In the genomic region with DNA sequence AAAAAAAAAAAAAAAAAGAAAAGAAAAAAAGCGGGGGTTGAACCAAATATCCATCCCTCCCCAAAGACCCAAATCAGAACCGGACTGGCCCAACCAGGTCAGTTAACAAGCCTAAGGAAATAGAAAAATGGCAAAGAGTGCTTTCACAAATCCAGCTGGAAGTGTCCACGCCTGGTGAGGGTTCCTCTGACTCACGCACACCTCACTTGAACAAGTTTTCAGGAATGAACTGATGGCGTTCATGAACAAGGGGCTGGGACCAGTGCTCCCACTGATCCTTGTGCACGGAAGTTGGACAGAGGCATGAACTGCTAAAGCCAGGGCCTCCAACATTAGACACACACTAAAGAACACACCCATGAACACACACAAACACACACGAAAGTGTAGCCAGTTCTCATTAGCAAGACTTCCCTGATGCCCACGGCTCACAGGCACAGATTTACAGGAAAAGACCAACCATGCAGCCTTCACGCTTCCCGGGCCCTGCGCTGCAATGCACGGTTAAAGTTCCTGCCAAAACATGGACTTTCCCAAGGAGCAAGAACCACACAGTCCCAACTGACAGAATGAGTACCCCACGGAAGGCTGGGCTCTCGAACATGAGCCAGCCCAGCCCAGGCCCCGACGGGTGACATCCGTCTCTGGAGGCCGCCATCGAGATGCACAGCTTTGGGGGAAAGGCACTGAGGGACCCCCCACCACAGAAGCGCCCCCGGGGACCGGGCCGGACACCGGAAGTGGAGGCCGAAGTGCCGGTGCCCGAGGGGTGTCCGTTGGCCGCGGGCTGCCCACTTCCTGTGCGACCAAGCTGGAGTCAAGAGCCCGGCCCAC, we compare ENCODE assay signal across 8 cellular contexts. TPM values are rescaled to one million over a fixed set of nuclear protein-coding genes. Genes with fewer than 3 reads are reported as not detected.
A peak's percentile ranks its signal among the peaks of the same experiment; 100 is the strongest.
DNase-seq lines count a peak whose midpoint lies in the region; ATAC-seq, FAIRE-seq and TF ChIP-seq lines count a peak whose summit lies in the region.

No MANE protein-coding gene starts in this region.

- no peak for TF ChIP-seq CTCF in fibroblast of mammary gland (conservative IDR thresholded peaks at IDR 0.05; ENCODE audit: control insufficient read depth, insufficient read depth, low read depth, low read length)
- TF ChIP-seq CTCF in neural progenitor cell (IDR thresholded peaks at IDR 0.05) = no peak

- intact Hi-C loops in activated CD4-positive, alpha-beta memory T cell treated with anti-CD3 and anti-CD28 coated beads for 36 hours (cut with micrococcal nuclease) = loop anchor here (2.0 to 10.0 kb wide), 4 partner anchors 43 to 409 kb away; a partner anchor contains a TSS

- peaks cover 7% of the 10 kb centered on the region for H3F3A ChIP-seq in neural progenitor cell (ENCODE audit: low read depth)

- peak overlapping the region; percentile 98 for H3K4me3 Mint-ChIP-seq in activated CD4-positive, alpha-beta memory T cell treated with anti-CD3 and anti-CD28 coated beads for 36 hours
- peak overlapping the region; percentile 98 for H3K4me3 Mint-ChIP-seq in neural progenitor cell

- POLR2A ChIA-PET in activated CD4-positive, alpha-beta memory T cell treated with anti-CD3 and anti-CD28 coated beads for 36 hours (lab: Charles Lee) = interaction anchor here (0.6 to 1.6 kb wide), 7 partner anchors 32 to 206 kb away, joined by 3 to 6 read pairs (median 4); a partner anchor contains a TSS

- H2AFZ ChIP-seq in neural progenitor cell (replicated peaks) = peak overlapping the region; percentile 79

- peaks cover 39% of the 10 kb centered on the region for H4K20me1 ChIP-seq in neural progenitor cell (ENCODE audit: low read depth)

- FAIRE-seq in HTR-8/SVneo (lab: Jason Lieb, UNC) = no peak

- H3K9me3 Mint-ChIP-seq in activated CD4-positive, alpha-beta memory T cell treated with anti-CD3 and anti-CD28 coated beads for 36 hours = no peaks in the 10 kb centered on the region
- H3K9me3 Mint-ChIP-seq in neural progenitor cell = no peaks in the 10 kb centered on the region

- H3K79me2 ChIP-seq in neural progenitor cell (ENCODE audit: low read depth) = peaks cover 58% of the 10 kb centered on the region

- CTCF ChIA-PET in activated CD4-positive, alpha-beta memory T cell treated with anti-CD3 and anti-CD28 coated beads for 36 hours (lab: Charles Lee) = interaction anchor here (1.3 to 3.7 kb wide), 2 partner anchors 43 to 56 kb away, joined by 5 to 20 read pairs; no protein-coding TSS in a partner anchor

- H3K4me1 Mint-ChIP-seq in activated CD4-positive, alpha-beta memory T cell treated with anti-CD3 and anti-CD28 coated beads for 36 hours (ENCODE audit: low read depth) = peaks cover 48% of the 10 kb centered on the region
- peaks cover 10% of the 10 kb centered on the region for H3K4me1 Mint-ChIP-seq in neural progenitor cell

- peak overlapping the region; percentile 98 for H3K27ac Mint-ChIP-seq in activated CD4-positive, alpha-beta memory T cell treated with anti-CD3 and anti-CD28 coated beads for 36 hours
- peak overlapping the region; percentile 96 for H3K27ac Mint-ChIP-seq in neural progenitor cell

- peak; percentile 29 for ATAC-seq in GM21381 (IDR thresholded peaks at IDR 0.05; ENCODE audit: unreplicated experiment)

- peak overlapping the region; percentile 85 for H3K4me2 ChIP-seq in neural progenitor cell

- no peak overlapping the region for H3K27ac ChIP-seq in neural progenitor cell

- no peaks in the 10 kb centered on the region for H3K27me3 Mint-ChIP-seq in activated CD4-positive, alpha-beta memory T cell treated with anti-CD3 and anti-CD28 coated beads for 36 hours
- H3K27me3 Mint-ChIP-seq in neural progenitor cell (ENCODE audit: insufficient read depth, low read depth) = no peaks in the 10 kb centered on the region

- no peaks in the 10 kb centered on the region for H3K27me3 ChIP-seq in neural progenitor cell

- H3K4me3 ChIP-seq in fibroblast of mammary gland (ENCODE audit: control insufficient read depth, low read depth, low read length) (peak overlapping the region; percentile 88), neural progenitor cell (peak overlapping the region; percentile 67)

- H3K4me1 ChIP-seq in neural progenitor cell = peaks cover 3% of the 10 kb centered on the region

- no peaks in the 10 kb centered on the region for H3K36me3 ChIP-seq in neural progenitor cell

- DNase-seq in COR-L47 (lab: John Stamatoyannopoulos, UW) = peak; percentile 41
- peak; percentile 74 for DNase-seq in HTR-8/SVneo (ENCODE audit: insufficient read length, low spot score)
- peak; percentile 28 for DNase-seq in activated CD4-positive, alpha-beta memory T cell treated with anti-CD3 and anti-CD28 coated beads for 36 hours
- DNase-seq in fibroblast of mammary gland (ENCODE audit: low read depth) = peak; percentile 76
- no peak for DNase-seq in neural progenitor cell (ENCODE audit: low spot score)
- DNase-seq in NCI-H526 treated with DMSO at 0.1 percent for 48 hours (lab: John Stamatoyannopoulos, UW) = no peak
- no peak for DNase-seq in ureter (ENCODE audit: low spot score)

- H3K9me3 ChIP-seq in neural progenitor cell (ENCODE audit: low read depth) = no peaks in the 10 kb centered on the region

- H3K9ac ChIP-seq in neural progenitor cell = peak overlapping the region; percentile 53

- peaks cover 34% of the 10 kb centered on the region for H3K36me3 Mint-ChIP-seq in activated CD4-positive, alpha-beta memory T cell treated with anti-CD3 and anti-CD28 coated beads for 36 hours
- H3K36me3 Mint-ChIP-seq in neural progenitor cell = peaks cover 5% of the 10 kb centered on the region

RNA-seq across cellular contexts. Expression of a gene that starts 0.9 kb away (rescaled TPM):
- 100 to 1,000 TPM; 356 to 357 TPM for total RNA-seq in activated CD4-positive, alpha-beta memory T cell treated with anti-CD3 and anti-CD28 coated beads for 36 hours
- total RNA-seq in neural progenitor cell (ENCODE audit: low replicate concordance) = 203 and 204 TPM in 2 replicates
- 61.1 TPM for total RNA-seq in ureter

RNA-seq across cellular contexts. Expression of a gene that starts 37.2 kb away (rescaled TPM):
- 1 to 10 TPM; 9.4 to 9.8 TPM for total RNA-seq in activated CD4-positive, alpha-beta memory T cell treated with anti-CD3 and anti-CD28 coated beads for 36 hours
- total RNA-seq in neural progenitor cell (ENCODE audit: low replicate concordance) (8.5 and 18.8 TPM in 2 replicates), ureter (10.9 TPM)

RNA-seq across cellular contexts. Expression of a gene that starts 58.1 kb away (rescaled TPM):
- total RNA-seq in activated CD4-positive, alpha-beta memory T cell treated with anti-CD3 and anti-CD28 coated beads for 36 hours = 100 to 1,000 TPM; 106 to 115 TPM
- total RNA-seq in neural progenitor cell (ENCODE audit: low replicate concordance) = 22.5 and 57.4 TPM in 2 replicates
- 65.3 TPM for total RNA-seq in ureter

Comparison
In these comparisons a context has a peak if more than half of its experiments do, and no peak if none do; other contexts are left out.
1. DNase-seq: peak in COR-L47 (single experiment), HTR-8/SVneo (single experiment), activated CD4-positive, alpha-beta memory T cell treated with anti-CD3 and anti-CD28 coated beads for 36 hours (single experiment) and fibroblast of mammary gland (single experiment); none in neural progenitor cell (single experiment), NCI-H526 treated with DMSO at 0.1 percent for 48 hours (single experiment) and ureter (single experiment).